20 cellular contexts compared by ENCODE assay signal in the genomic region with DNA sequence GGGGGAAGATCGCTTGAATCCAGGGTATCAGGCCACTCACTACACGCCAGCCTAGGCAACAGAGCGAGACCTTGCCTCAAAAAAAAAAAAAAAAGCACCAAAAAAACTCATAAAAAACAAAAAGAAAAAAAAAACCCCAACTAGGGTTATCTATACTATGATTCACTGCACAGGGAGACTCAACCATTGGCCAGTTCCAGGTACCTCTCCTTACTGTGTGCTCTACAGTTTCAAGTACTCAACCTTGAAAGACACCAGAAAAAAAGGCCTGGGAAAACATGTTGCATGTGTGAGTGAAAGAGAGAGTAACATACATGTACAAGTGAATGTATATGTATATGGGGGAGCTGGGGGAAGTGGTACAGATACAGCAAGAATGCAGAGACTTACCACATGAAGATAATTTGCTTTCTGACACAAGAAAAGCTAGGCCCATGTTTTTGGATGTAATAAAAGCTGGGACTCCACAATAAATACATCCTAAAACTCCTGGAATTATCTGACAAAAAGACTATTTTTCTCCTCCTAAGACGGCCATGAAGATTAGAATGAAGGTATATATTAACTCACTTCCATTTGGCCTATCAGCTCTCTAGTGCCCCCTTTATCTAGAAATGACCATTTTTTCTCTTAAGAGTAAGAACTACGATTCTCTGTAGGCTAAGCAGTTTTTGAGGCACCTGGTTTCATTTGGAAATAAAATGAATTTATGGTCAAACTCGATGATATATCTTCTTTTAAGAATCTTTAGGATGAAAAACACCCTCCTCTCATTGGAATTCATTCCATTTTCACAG. TPM values are rescaled to one million over a fixed set of nuclear protein-coding genes. Genes with fewer than 3 reads are reported as not detected.
DNase-seq lines count a peak whose midpoint lies in the region; ATAC-seq and TF ChIP-seq lines count a peak whose summit lies in the region.
"Had no signal": no experiment of that assay in that cellular context is flagged by ENCODE, and none has a peak within 500 bp of the region (broad histone marks: within the 10 kb centered on the region; RNA-seq: fewer than 3 reads in every experiment).

No MANE protein-coding gene starts in this region.

- peak overlapping the region; percentile 19 for H3K27ac Mint-ChIP-seq in activated naive CD4-positive, alpha-beta T cell treated with anti-CD3 and anti-CD28 coated beads, Interleukin-2, amount 50 U/mL, for 24 hours

- no peaks in the 10 kb centered on the region for H3K9me3 Mint-ChIP-seq in activated naive CD4-positive, alpha-beta T cell treated with anti-CD3 and anti-CD28 coated beads, Interleukin-2, amount 50 U/mL, for 24 hours
- H3K9me3 Mint-ChIP-seq: brain had no signal

- in situ Hi-C loops in astrocyte of the cerebellum (cut with HindIII; ENCODE audit: low sequenced_read_pairs): no loop called here

- H3K36me3 ChIP-seq in HCT116 (ENCODE audit: control insufficient read depth in 1 of 2, insufficient read depth in 2 of 2, low read length in 2 of 2) (peaks cover 0 to 14% of the 10 kb centered on the region in 2 experiments; a peak in 3 of 4 replicates), osteoblast (ENCODE audit: insufficient read depth, low read length) (peaks cover 18% of the 10 kb centered on the region), testis (ENCODE audit: low read depth, missing control alignments) (no peaks in the 10 kb centered on the region)

- H3K27me3 ChIP-seq in HCT116 (ENCODE audit: insufficient read depth, low read length): no peaks in the 10 kb centered on the region
- H3K27me3 ChIP-seq in osteoblast (ENCODE audit: insufficient read depth, low read length): no peaks in the 10 kb centered on the region
- no peaks in the 10 kb centered on the region for H3K27me3 ChIP-seq in testis
- H3K27me3 ChIP-seq: esophagus muscularis mucosa, pancreas had no signal

- DNase-seq in activated naive CD4-positive, alpha-beta T cell treated with anti-CD3 and anti-CD28 coated beads, Interleukin-2, amount 50 U/mL, for 16 hours: no peak
- DNase-seq in HCT116 (ENCODE audit: low read depth, low spot score) (no peak), astrocyte of the cerebellum (ENCODE audit: low read depth) (no peak), osteoblast (ENCODE audit: insufficient read length, low spot score, missing footprints) (no peak), NCI-H1417 treated with DMSO at 0.1 percent for 48 hours (lab: John Stamatoyannopoulos, UW) (no peak), testis (no peak)
- DNase-seq: activated CD4-positive, alpha-beta T cell treated with anti-CD3 and anti-CD28 coated beads for 4 hours; Caco-2; hippocampal formation; mucosa of descending colon; NCI-H1105; NK-92 treated with Interleukin-12 subunit alpha and Interleukin-12 subunit beta, amount 100 ng/mL, for 24 hours; pancreas; SIG-M5; trophoblast cell had no signal

- H3K4me1 ChIP-seq in HCT116 (ENCODE audit: control insufficient read depth in 1 of 2, insufficient read depth in 2 of 2, low read length in 2 of 2): no peaks in the 10 kb centered on the region
- no peaks in the 10 kb centered on the region for H3K4me1 ChIP-seq in osteoblast (ENCODE audit: insufficient read depth, low read length)
- peaks cover 5% of the 10 kb centered on the region for H3K4me1 ChIP-seq in testis
- H3K4me1 ChIP-seq: Caco-2, pancreas had no signal

- TF ChIP-seq RAD21 in HCT116 (IDR thresholded peaks at IDR 0.05; ENCODE audit: low read depth): no peak

- no peak overlapping the region for H3K4me3 Mint-ChIP-seq in activated naive CD4-positive, alpha-beta T cell treated with anti-CD3 and anti-CD28 coated beads, Interleukin-2, amount 50 U/mL, for 24 hours
- H3K4me3 Mint-ChIP-seq: brain had no signal

- H3K27me3 Mint-ChIP-seq in activated naive CD4-positive, alpha-beta T cell treated with anti-CD3 and anti-CD28 coated beads, Interleukin-2, amount 50 U/mL, for 24 hours: no peaks in the 10 kb centered on the region
- H3K27me3 Mint-ChIP-seq: brain had no signal

- H3K9me2 ChIP-seq in HCT116 (ENCODE audit: insufficient read depth): no peaks in the 10 kb centered on the region

- H3K36me3 Mint-ChIP-seq in activated naive CD4-positive, alpha-beta T cell treated with anti-CD3 and anti-CD28 coated beads, Interleukin-2, amount 50 U/mL, for 24 hours: no peaks in the 10 kb centered on the region

- peaks cover 4% of the 10 kb centered on the region for H3K4me1 Mint-ChIP-seq in activated naive CD4-positive, alpha-beta T cell treated with anti-CD3 and anti-CD28 coated beads, Interleukin-2, amount 50 U/mL, for 24 hours

- H3K27ac ChIP-seq in HCT116 (ENCODE audit: low read depth, low read length) (no peak overlapping the region), osteoblast (ENCODE audit: low read depth, low read length) (no peak overlapping the region), testis (no peak overlapping the region)
- H3K27ac ChIP-seq: esophagus muscularis mucosa, pancreas, skin epidermis had no signal

- RAD21 ChIA-PET in HCT116 (lab: Charles Lee; ENCODE audit: low non-redundant PET in 1 of 2, low total read pairs in 2 of 2, uncharacterized antibody in 2 of 2, unreplicated experiment in 2 of 2): interaction anchor here in 1 of 2 experiments (0.7 kb wide), 2 partner anchors 16 to 1258 kb away, joined by 3 to 8 read pairs; no protein-coding TSS in a partner anchor

- H3K9ac ChIP-seq in HCT116 (ENCODE audit: low read length): no peak overlapping the region

- H3K9me3 ChIP-seq in HCT116 (ENCODE audit: control insufficient read depth in 1 of 2, insufficient read depth in 1 of 2, low read depth in 1 of 2, low read length in 2 of 2): no peaks in the 10 kb centered on the region
- no peaks in the 10 kb centered on the region for H3K9me3 ChIP-seq in osteoblast (ENCODE audit: low read depth, low read length)
- H3K9me3 ChIP-seq in testis: no peaks in the 10 kb centered on the region
- H3K9me3 ChIP-seq: Caco-2, esophagus muscularis mucosa, mucosa of descending colon, pancreas had no signal

- H3K4me2 ChIP-seq in HCT116 (ENCODE audit: low read length) (no peak overlapping the region), osteoblast (ENCODE audit: insufficient read depth, low read length) (no peak overlapping the region)

- ATAC-seq in HCT116: no peak
- ATAC-seq in HG02852 (IDR thresholded peaks at IDR 0.05; ENCODE audit: unreplicated experiment): no peak
- ATAC-seq: mucosa of descending colon, pancreas had no signal

- H4K20me1 ChIP-seq in HCT116 (ENCODE audit: insufficient read depth) (no peaks in the 10 kb centered on the region), osteoblast (ENCODE audit: insufficient read depth, low read length) (no peaks in the 10 kb centered on the region)

- POLR2A ChIA-PET in HCT116 (lab: Charles Lee): interaction anchor here (0.6 kb wide), 1 partner anchor 28 kb away, joined by 6 read pairs; no protein-coding TSS in a partner anchor

- peaks cover 5% of the 10 kb centered on the region; the same call in 1 of the 2 replicates for H3K79me2 ChIP-seq in HCT116 (ENCODE audit: insufficient read depth, low read length)
- H3K79me2 ChIP-seq in osteoblast (ENCODE audit: insufficient read depth, low read length): peaks cover 9% of the 10 kb centered on the region

- TF ChIP-seq POLR2A in HCT116 (IDR thresholded peaks at IDR 0.05; ENCODE audit: borderline replicate concordance, extremely low read depth, insufficient read depth, insufficient read length): no peak
- TF ChIP-seq POLR2A in testis (IDR thresholded peaks at IDR 0.05): no peak

- WGBS in testis, 2 donors: 86 to 88% methylated on average over 6 of the region's 6 CpGs

- TF ChIP-seq CTCF in HCT116 (IDR thresholded peaks at IDR 0.05 in 2 of 3, conservative IDR thresholded peaks at IDR 0.05 in 1 of 3; ENCODE audit: borderline replicate concordance in 1 of 3, insufficient read depth in 1 of 3, low read depth in 2 of 3, low read length in 2 of 3): peak in 2 of 3 experiments; percentile 23 to 26; a peak in 2 of 6 replicates
- TF ChIP-seq CTCF in astrocyte of the cerebellum (IDR thresholded peaks at IDR 0.05; ENCODE audit: low read depth, low read length, missing control alignments): peak; percentile 23
- TF ChIP-seq CTCF in osteoblast (IDR thresholded peaks at IDR 0.05; ENCODE audit: extremely low read depth, low read depth, low read length): peak; percentile 11
- TF ChIP-seq CTCF in testis (IDR thresholded peaks at IDR 0.05): no peak

- TSS peak; percentile 48 for BruUV-seq in HCT116 (replicated peaks; lab: Mats Ljungman, UMichigan)

- intact Hi-C loops in HCT116 (cut with micrococcal nuclease) (no loop called here), testis (cut with DNase I; ENCODE audit: low total_unique reads) (no loop called here)

- CTCF ChIA-PET in HCT116 (lab: Charles Lee): interaction anchor here (1.3 kb wide), 1 partner anchor 119 kb away, joined by 3 read pairs; a partner anchor contains a TSS

- H2AFZ ChIP-seq in HCT116 (ENCODE audit: low read depth, low read length, poor library complexity, severe bottlenecking) (no peak overlapping the region), osteoblast (ENCODE audit: low read length) (no peak overlapping the region)

- H3K4me3 ChIP-seq in HCT116 (replicated peaks in 1 of 2; ENCODE audit: low read depth in 1 of 2, low read length in 2 of 2) (no peak overlapping the region), astrocyte of the cerebellum (ENCODE audit: low read depth, low read length) (no peak overlapping the region), osteoblast (ENCODE audit: insufficient read depth, low read length) (no peak overlapping the region), testis (no peak overlapping the region)
- H3K4me3 ChIP-seq: esophagus muscularis mucosa, mucosa of descending colon, pancreas, skin epidermis had no signal

TF ChIP-seq in HCT116, 20 proteins besides CTCF, POLR2A, EP300 and RAD21 (continues in another document):
- TF ChIP-seq EZH2phosphoT487 (IDR thresholded peaks at IDR 0.05; ENCODE audit: borderline replicate concordance) (no peak), EZH2 (IDR thresholded peaks at IDR 0.05) (no peak), TCF7L2 (IDR thresholded peaks at IDR 0.05; ENCODE audit: borderline replicate concordance, extremely low read depth, insufficient read depth, insufficient read length) (no peak), YY1 (IDR thresholded peaks at IDR 0.05; ENCODE audit: extremely low read depth, insufficient replicate concordance, low read depth, low read length) (no peak), ZNF274 (IDR thresholded peaks at IDR 0.05; ENCODE audit: low read depth, low read length) (no peak)

RNA-seq across cellular contexts. Expression of a gene that starts 52.2 kb away (rescaled TPM):
- total RNA-seq in HCT116 (2021; ENCODE audit: unreplicated experiment) (14.3 TPM), osteoblast (9.4 and 13.8 TPM in 2 replicates), testis (10 to 100 TPM; 38.5 to 54.9 TPM)
- 17.8 and 19.9 TPM in 2 replicates for polyA plus RNA-seq in HCT116 (2012)
- 83.3 TPM for polyA plus RNA-seq in testis (ENCODE audit: insufficient read depth, low read depth, low replicate concordance)

Comparison
In these comparisons a context has a peak if more than half of its experiments do, and no peak if none do; other contexts are left out.
1. CTCF ChIP-seq: peak in HCT116 (2 of 3), astrocyte of the cerebellum (single experiment) and osteoblast (single experiment); none in testis (0 of 3).